In genomic region chr20:35560541-35560940, GRCh38 we compare ENCODE assay signal across 19 cellular contexts. TPM values are rescaled to one million over a fixed set of nuclear protein-coding genes. Genes with fewer than 3 reads are reported as not detected.
DNase-seq lines count a peak whose midpoint lies in the region; ATAC-seq, FAIRE-seq and TF ChIP-seq lines count a peak whose summit lies in the region.
"Had no signal": no experiment of that assay in that cellular context is flagged by ENCODE, and none has a peak within 500 bp of the region (broad histone marks: within the 10 kb centered on the region; RNA-seq: fewer than 3 reads in every experiment).

No MANE protein-coding gene starts in this region.

- TF ChIP-seq EP300 in HepG2 (IDR thresholded peaks at IDR 0.05; ENCODE audit: low read depth in 2 of 2, low read length in 2 of 2), result no peak
- no peak for TF ChIP-seq EP300 in HepG2 (CRISPR knock-in tag; IDR thresholded peaks at IDR 0.05; ENCODE audit: borderline replicate concordance)

- TF ChIP-seq CTCF in HepG2 (CRISPR knock-in tag; IDR thresholded peaks at IDR 0.05) (no peak), right lobe of liver (IDR thresholded peaks at IDR 0.05) (no peak), VCaP (conservative IDR thresholded peaks at IDR 0.05) (no peak)

- peaks cover 15 to 32% of the 10 kb centered on the region in 2 experiments for H3K36me3 ChIP-seq in HepG2 (replicated peaks in 1 of 2; ENCODE audit: control insufficient read depth in 1 of 2, insufficient read depth in 2 of 2, low read length in 2 of 2)
- H3K36me3 ChIP-seq in right lobe of liver, result peaks cover 0 to 13% (median 3%) of the 10 kb centered on the region in 4 donors

- H3K27ac ChIP-seq in HepG2 (ENCODE audit: extremely low read length, insufficient read depth, low read length) (no peak overlapping the region), right lobe of liver (no peak overlapping the region), VCaP (0 out of 2 replicates have a peak overlapping the region, but pooled peaks have one; percentile 8)
- H3K27ac ChIP-seq: 22Rv1, GM23248 had no signal

- no peak overlapping the region for H3K4me3 ChIP-seq in HepG2 (replicated peaks in 1 of 3; ENCODE audit: insufficient read depth in 1 of 3, low read depth in 2 of 3, low read length in 3 of 3)
- H3K4me3 ChIP-seq in right lobe of liver, result no peak overlapping the region
- H3K4me3 ChIP-seq: GM12878, GM23248, HAP-1 had no signal

- CTCF ChIA-PET in HepG2 (lab: Yijun Ruan, JAX; ENCODE audit: low intra/inter-chr PET ratio, low total read pairs), result interaction anchor here (1.3 kb wide), 1 partner anchor 323 kb away, joined by 6 read pairs; no protein-coding TSS in a partner anchor

- BruUV-seq in HepG2 (replicated peaks; lab: Mats Ljungman, UMichigan), result no TSS peak

- H4K20me1 ChIP-seq in HepG2 (ENCODE audit: insufficient read depth, low read length), result no peaks in the 10 kb centered on the region

- H3K79me2 ChIP-seq in HepG2 (ENCODE audit: insufficient read depth, low read length), result no peaks in the 10 kb centered on the region

- FAIRE-seq in HepG2 (lab: Jason Lieb, UNC) (no peak), H54 (lab: Jason Lieb, UNC) (no peak)
- FAIRE-seq: GM12878, GM18507 had no signal

- TF ChIP-seq RAD21 in HepG2 (CRISPR knock-in tag; IDR thresholded peaks at IDR 0.05), result no peak

- H3K9ac ChIP-seq in HepG2 (ENCODE audit: insufficient read depth, low read depth, low read length), result no peak overlapping the region
- H3K9ac ChIP-seq: GM23248 had no signal

- intact Hi-C loops in HepG2 (cut with micrococcal nuclease; ENCODE audit: unreplicated experiment), result no loop called here
- intact Hi-C loops in right lobe of liver (cut with DNase I), result no loop called here

- 79% methylated on average over 10 of the region's 10 CpGs for WGBS in HepG2 (ENCODE audit: low lambda C conversion rate)
- 75% methylated on average over 6 of the region's 10 CpGs for WGBS in right lobe of liver (ENCODE audit: insufficient coverage, low coverage, low lambda C conversion rate, missing lambda C conversion rate)

- H3K9me3 ChIP-seq in HepG2 (ENCODE audit: low read length) (no peaks in the 10 kb centered on the region), right lobe of liver (no peaks in the 10 kb centered on the region)
- H3K9me3 ChIP-seq: HAP-1 had no signal

- H3K4me2 ChIP-seq in HepG2 (ENCODE audit: low read depth, low read length), result no peak overlapping the region

- in situ Hi-C loops in HepG2 (cut with HindIII; ENCODE audit: extremely low pct_ligation_motif_present, low pct_unique_long_range_greater_than_20kb), result no loop called here

- no peak overlapping the region for H2AFZ ChIP-seq in HepG2 (ENCODE audit: low read length)
- H2AFZ ChIP-seq: GM23248 had no signal

- no peak for DNase-seq in HepG2 (ENCODE audit: low spot score)
- DNase-seq in right lobe of liver, result no peak
- peak; percentile 18 for DNase-seq in myocyte (ENCODE audit: low read depth)
- DNase-seq in NCI-H82 treated with DMSO at 0.1 percent for 48 hours (lab: John Stamatoyannopoulos, UW; ENCODE audit: unreplicated experiment), result no peak
- no peak for DNase-seq in NCI-H1417 treated with DMSO at 0.1 percent for 48 hours (lab: John Stamatoyannopoulos, UW)
- no peak for DNase-seq in H54 (ENCODE audit: insufficient read length, low spot score)
- no peak for DNase-seq in NCI-H1048 (lab: John Stamatoyannopoulos, UW)

- no peak for ATAC-seq in HepG2
- ATAC-seq in right lobe of liver, result no peak

- TF ChIP-seq POLR2A in HepG2 (IDR thresholded peaks at IDR 0.05; ENCODE audit: insufficient read depth in 1 of 2, low read depth in 2 of 2, low read length in 2 of 2), result no peak
- no peak for TF ChIP-seq POLR2A in right lobe of liver (IDR thresholded peaks at IDR 0.05)
- no peak for TF ChIP-seq POLR2A in H54 (IDR thresholded peaks at IDR 0.05; ENCODE audit: low read depth, low read length)

- H3K27me3 ChIP-seq in HepG2 (ENCODE audit: control insufficient read depth in 1 of 2, insufficient read depth in 2 of 2, low read length in 2 of 2), result no peaks in the 10 kb centered on the region
- no peaks in the 10 kb centered on the region for H3K27me3 ChIP-seq in right lobe of liver

- peaks cover 9% of the 10 kb centered on the region; the same call in 1 of the 2 replicates for H3K4me1 ChIP-seq in HepG2 (ENCODE audit: insufficient read depth, low read length)
- H3K4me1 ChIP-seq in right lobe of liver, result no peaks in the 10 kb centered on the region
- H3K4me1 ChIP-seq: HAP-1 had no signal

- POLR2A ChIA-PET in HepG2 (lab: Yijun Ruan, JAX), result interaction anchor here (0.8 to 1.6 kb wide), 3 partner anchors 55 to 75 kb away, joined by 3 to 4 read pairs (median 4); partner anchors contain the start of gene SPAG4

RNA-seq across cellular contexts. Expression of gene ERGIC3, which starts 18.7 kb away (rescaled TPM):
- total RNA-seq in HepG2 (2016; rRNA removed; fragmentation: Illumina TruSeq; extraction: Trizol) (224 and 407 TPM in 2 replicates), right lobe of liver (100 to 1,000 TPM in 4 of 6 experiments, 10 to 100 TPM in 2; 82.7 to 129 (median 112) TPM), myocyte (169 and 210 TPM in 2 replicates)
- 309 and 324 TPM in 2 replicates for total RNA-seq in HepG2 (2016; cell fraction: cytosol; rRNA removed; fragmentation: Illumina TruSeq; extraction: Trizol; ENCODE audit: low read depth)
- total RNA-seq in HepG2 (2016; cell fraction: insoluble cytoplasmic fraction; rRNA removed; fragmentation: Illumina TruSeq; extraction: Trizol), result 220 and 420 TPM in 2 replicates
- total RNA-seq in HepG2 (2016; cell fraction: membrane; rRNA removed; fragmentation: Illumina TruSeq; extraction: Trizol), result 396 and 433 TPM in 2 replicates
- total RNA-seq in HepG2 (2016; cell fraction: nucleus; rRNA removed; fragmentation: Illumina TruSeq; extraction: Trizol), result 264 and 296 TPM in 2 replicates
- 610 and 670 TPM in 2 replicates for polyA plus RNA-seq in HepG2 (2011; rRNA removed)
- 697 and 907 TPM in 2 replicates for polyA plus RNA-seq in HepG2 (2011; cell fraction: cytosol; rRNA removed)
- polyA plus RNA-seq in HepG2 (2011; cell fraction: nucleus; rRNA removed), result 512 and 519 TPM in 2 replicates
- 356 and 493 TPM in 2 replicates for polyA plus RNA-seq in HepG2 (2012)
- polyA plus RNA-seq in HepG2 (2016; cell fraction: cytosol; fragmentation: Illumina TruSeq; extraction: Trizol; ENCODE audit: low read depth), result 247 and 288 TPM in 2 replicates
- 179 and 200 TPM in 2 replicates for polyA plus RNA-seq in HepG2 (2016; cell fraction: insoluble cytoplasmic fraction; fragmentation: Illumina TruSeq; extraction: Trizol; ENCODE audit: low read depth)
- polyA plus RNA-seq in HepG2 (2016; cell fraction: membrane; fragmentation: Illumina TruSeq; extraction: Trizol; ENCODE audit: low read depth), result 343 and 357 TPM in 2 replicates
- polyA plus RNA-seq in HepG2 (2016; cell fraction: nucleus; fragmentation: Illumina TruSeq; extraction: Trizol; ENCODE audit: insufficient read depth, low read depth), result 461 and 472 TPM in 2 replicates
- polyA minus RNA-seq in HepG2 (2011; rRNA and poly(A)+ RNA removed; ENCODE audit: low replicate concordance), result 491 and 704 TPM in 2 replicates
- 143 and 159 TPM in 2 replicates for polyA minus RNA-seq in HepG2 (2011; cell fraction: cytosol; rRNA and poly(A)+ RNA removed)
- 106 and 126 TPM in 2 replicates for polyA minus RNA-seq in HepG2 (2011; cell fraction: nucleus; rRNA and poly(A)+ RNA removed)
- 335 TPM for polyA plus RNA-seq in myocyte (2012)

RNA-seq across cellular contexts. Expression of gene C20orf173, which starts 31.1 kb away (rescaled TPM):
- total RNA-seq in HepG2 (2016; rRNA removed; fragmentation: Illumina TruSeq; extraction: Trizol) (not detected in 2 replicates), right lobe of liver (not detected), myocyte (not detected in 2 replicates)
- total RNA-seq in HepG2 (2016; cell fraction: cytosol; rRNA removed; fragmentation: Illumina TruSeq; extraction: Trizol; ENCODE audit: low read depth), result not detected in 2 replicates
- total RNA-seq in HepG2 (2016; cell fraction: insoluble cytoplasmic fraction; rRNA removed; fragmentation: Illumina TruSeq; extraction: Trizol), result not detected in 2 replicates
- total RNA-seq in HepG2 (2016; cell fraction: membrane; rRNA removed; fragmentation: Illumina TruSeq; extraction: Trizol), result not detected in 2 replicates
- not detected in 2 replicates for total RNA-seq in HepG2 (2016; cell fraction: nucleus; rRNA removed; fragmentation: Illumina TruSeq; extraction: Trizol)
- not detected in 2 replicates for polyA plus RNA-seq in HepG2 (2011; rRNA removed)
- polyA plus RNA-seq in HepG2 (2011; cell fraction: cytosol; rRNA removed), result not detected in 2 replicates
- polyA plus RNA-seq in HepG2 (2011; cell fraction: nucleus; rRNA removed), result not detected in 2 replicates
- not detected in 2 replicates for polyA plus RNA-seq in HepG2 (2012)
- not detected in 2 replicates for polyA plus RNA-seq in HepG2 (2016; cell fraction: cytosol; fragmentation: Illumina TruSeq; extraction: Trizol; ENCODE audit: low read depth)
- not detected in 2 replicates for polyA plus RNA-seq in HepG2 (2016; cell fraction: insoluble cytoplasmic fraction; fragmentation: Illumina TruSeq; extraction: Trizol; ENCODE audit: low read depth)
- not detected in 2 replicates for polyA plus RNA-seq in HepG2 (2016; cell fraction: membrane; fragmentation: Illumina TruSeq; extraction: Trizol; ENCODE audit: low read depth)
- not detected in 2 replicates for polyA plus RNA-seq in HepG2 (2016; cell fraction: nucleus; fragmentation: Illumina TruSeq; extraction: Trizol; ENCODE audit: insufficient read depth, low read depth)
- not detected in 2 replicates for polyA minus RNA-seq in HepG2 (2011; rRNA and poly(A)+ RNA removed; ENCODE audit: low replicate concordance)
- polyA minus RNA-seq in HepG2 (2011; cell fraction: cytosol; rRNA and poly(A)+ RNA removed), result not detected in 2 replicates
- not detected in 2 replicates for polyA minus RNA-seq in HepG2 (2011; cell fraction: nucleus; rRNA and poly(A)+ RNA removed)
- polyA plus RNA-seq in myocyte (2012), result not detected
- total RNA-seq: A673; Calu3; CD4-positive, CD25-positive, alpha-beta regulatory T cell; G401; GM12878; GM23248; HT-29 had no signal
- polyA plus RNA-seq: BJ; CD4-positive, CD25-positive, alpha-beta regulatory T cell; GM12878; GM23248 had no signal

RNA-seq across cellular contexts. Expression of gene SPAG4, which starts 55.1 kb away (rescaled TPM):
- 2.5 and 5.8 TPM in 2 replicates for total RNA-seq in HepG2 (2016; rRNA removed; fragmentation: Illumina TruSeq; extraction: Trizol)
- total RNA-seq in HepG2 (2016; cell fraction: cytosol; rRNA removed; fragmentation: Illumina TruSeq; extraction: Trizol; ENCODE audit: low read depth), result 2.5 and 4.4 TPM in 2 replicates
- total RNA-seq in HepG2 (2016; cell fraction: insoluble cytoplasmic fraction; rRNA removed; fragmentation: Illumina TruSeq; extraction: Trizol), result 4.1 and 5.3 TPM in 2 replicates
- 3.0 and 4.9 TPM in 2 replicates for total RNA-seq in HepG2 (2016; cell fraction: membrane; rRNA removed; fragmentation: Illumina TruSeq; extraction: Trizol)
- 3.3 and 6.5 TPM in 2 replicates for total RNA-seq in HepG2 (2016; cell fraction: nucleus; rRNA removed; fragmentation: Illumina TruSeq; extraction: Trizol)
- polyA plus RNA-seq in HepG2 (2011; rRNA removed), result 137 and 149 TPM in 2 replicates
- 115 and 170 TPM in 2 replicates for polyA plus RNA-seq in HepG2 (2011; cell fraction: cytosol; rRNA removed)
- 334 and 438 TPM in 2 replicates for polyA plus RNA-seq in HepG2 (2011; cell fraction: nucleus; rRNA removed)
- 64.5 and 105 TPM in 2 replicates for polyA plus RNA-seq in HepG2 (2012)
- 3.0 and 3.3 TPM in 2 replicates for polyA plus RNA-seq in HepG2 (2016; cell fraction: cytosol; fragmentation: Illumina TruSeq; extraction: Trizol; ENCODE audit: low read depth)
- polyA plus RNA-seq in HepG2 (2016; cell fraction: insoluble cytoplasmic fraction; fragmentation: Illumina TruSeq; extraction: Trizol; ENCODE audit: low read depth), result 2.3 and 4.7 TPM in 2 replicates
- polyA plus RNA-seq in HepG2 (2016; cell fraction: membrane; fragmentation: Illumina TruSeq; extraction: Trizol; ENCODE audit: low read depth), result 3.0 TPM in 2 replicates
- polyA plus RNA-seq in HepG2 (2016; cell fraction: nucleus; fragmentation: Illumina TruSeq; extraction: Trizol; ENCODE audit: insufficient read depth, low read depth), result 9.7 and 14.0 TPM in 2 replicates
- polyA minus RNA-seq in HepG2 (2011; rRNA and poly(A)+ RNA removed; ENCODE audit: low replicate concordance), result 2.7 and 72.2 TPM in 2 replicates
- 33.7 and 35.8 TPM in 2 replicates for polyA minus RNA-seq in HepG2 (2011; cell fraction: cytosol; rRNA and poly(A)+ RNA removed)
- polyA minus RNA-seq in HepG2 (2011; cell fraction: nucleus; rRNA and poly(A)+ RNA removed), result 26.8 and 32.9 TPM in 2 replicates
- total RNA-seq in right lobe of liver, result 10 to 100 TPM in 1 of 6 experiments, 1 to 10 TPM in 5; 1.7 to 13.8 (median 3.6) TPM
- total RNA-seq in myocyte, result 1.2 and 5.5 TPM in 2 replicates
- 13.4 TPM for polyA plus RNA-seq in myocyte (2012)
